ENCODE assay signal across 2 cellular contexts in genomic region chr15:84702961-84703482, GRCh38.
TF ChIP-seq lines count a peak whose summit lies in the region.

No MANE protein-coding gene starts in this region.

TF ChIP-seq in SK-N-SH treated with all-trans-retinoic acid at 6 μM for 48 hours, 23 proteins besides CTCF, POLR2A, EP300 and RAD21 (continued from another document):
- TF ChIP-seq, protein P1, sequence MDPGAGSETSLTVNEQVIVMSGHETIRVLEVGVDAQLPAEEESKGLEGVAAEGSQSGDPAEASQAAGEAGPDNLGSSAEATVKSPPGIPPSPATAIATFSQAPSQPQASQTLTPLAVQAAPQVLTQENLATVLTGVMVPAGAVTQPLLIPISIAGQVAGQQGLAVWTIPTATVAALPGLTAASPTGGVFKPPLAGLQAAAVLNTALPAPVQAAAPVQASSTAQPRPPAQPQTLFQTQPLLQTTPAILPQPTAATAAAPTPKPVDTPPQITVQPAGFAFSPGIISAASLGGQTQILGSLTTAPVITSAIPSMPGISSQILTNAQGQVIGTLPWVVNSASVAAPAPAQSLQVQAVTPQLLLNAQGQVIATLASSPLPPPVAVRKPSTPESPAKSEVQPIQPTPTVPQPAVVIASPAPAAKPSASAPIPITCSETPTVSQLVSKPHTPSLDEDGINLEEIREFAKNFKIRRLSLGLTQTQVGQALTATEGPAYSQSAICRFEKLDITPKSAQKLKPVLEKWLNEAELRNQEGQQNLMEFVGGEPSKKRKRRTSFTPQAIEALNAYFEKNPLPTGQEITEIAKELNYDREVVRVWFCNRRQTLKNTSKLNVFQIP (CRISPR knock-in tag; IDR thresholded peaks at IDR 0.05; ENCODE audit: borderline replicate concordance, low read depth), result no peak
- TF ChIP-seq ZFP3 (CRISPR knock-in tag; IDR thresholded peaks at IDR 0.05) (no peak), OSR1 (CRISPR knock-in tag; IDR thresholded peaks at IDR 0.05) (no peak)

TF ChIP-seq in SK-N-SH, 30 proteins besides CTCF, POLR2A, EP300 and RAD21 (continued from another document):
- no peak for TF ChIP-seq RXRA (IDR thresholded peaks at IDR 0.05; ENCODE audit: borderline replicate concordance, low read depth)
- TF ChIP-seq, protein P2, sequence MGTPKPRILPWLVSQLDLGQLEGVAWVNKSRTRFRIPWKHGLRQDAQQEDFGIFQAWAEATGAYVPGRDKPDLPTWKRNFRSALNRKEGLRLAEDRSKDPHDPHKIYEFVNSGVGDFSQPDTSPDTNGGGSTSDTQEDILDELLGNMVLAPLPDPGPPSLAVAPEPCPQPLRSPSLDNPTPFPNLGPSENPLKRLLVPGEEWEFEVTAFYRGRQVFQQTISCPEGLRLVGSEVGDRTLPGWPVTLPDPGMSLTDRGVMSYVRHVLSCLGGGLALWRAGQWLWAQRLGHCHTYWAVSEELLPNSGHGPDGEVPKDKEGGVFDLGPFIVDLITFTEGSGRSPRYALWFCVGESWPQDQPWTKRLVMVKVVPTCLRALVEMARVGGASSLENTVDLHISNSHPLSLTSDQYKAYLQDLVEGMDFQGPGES (IDR thresholded peaks at IDR 0.05; ENCODE audit: low read depth, low read length), result no peak
- no peak for TF ChIP-seq REST (IDR thresholded peaks at IDR 0.05; ENCODE audit: low read depth, low read length)
- TF ChIP-seq PBX3 (IDR thresholded peaks at IDR 0.05), result no peak
- TF ChIP-seq TAF1 (IDR thresholded peaks at IDR 0.05; ENCODE audit: borderline replicate concordance, low read depth, low read length), result no peak
- no peak for TF ChIP-seq TEAD4 (IDR thresholded peaks at IDR 0.05; ENCODE audit: borderline replicate concordance, insufficient read depth)
- no peak for TF ChIP-seq FOXJ3 (CRISPR knock-in tag; IDR thresholded peaks at IDR 0.05)
